Comparison of ENCODE assay signal across 13 cellular contexts in genomic region chr2:28340312-28341202, GRCh38. TPM values are rescaled to one million over a fixed set of nuclear protein-coding genes. Genes with fewer than 3 reads are reported as not detected.
DNase-seq lines count a peak whose midpoint lies in the region; ATAC-seq and TF ChIP-seq lines count a peak whose summit lies in the region.
"Had no signal": no experiment of that assay in that cellular context is flagged by ENCODE, and none has a peak within 500 bp of the region (broad histone marks: within the 10 kb centered on the region; RNA-seq: fewer than 3 reads in every experiment).

No MANE protein-coding gene starts in this region.

- CTCF ChIA-PET in SK-N-SH (lab: Yijun Ruan, JAX): interaction anchor here (0.7 to 1.9 kb wide), 7 partner anchors 9 to 65 kb away, joined by 3 to 9 read pairs (median 4); no protein-coding TSS in a partner anchor
- CTCF ChIA-PET in WTC11 (lab: Charles Lee): interaction anchor here (0.6 kb wide), 1 partner anchor 10 kb away, joined by 4 read pairs; no protein-coding TSS in a partner anchor

- peaks cover 13 to 38% of the 10 kb centered on the region in 2 experiments; a peak in 2 of 4 replicates for H3K4me1 ChIP-seq in SK-N-SH (ENCODE audit: control insufficient read depth in 1 of 2, insufficient read depth in 2 of 2, low read depth in 1 of 2, low read length in 1 of 2)
- peaks cover 41 to 67% (median 58%) of the 10 kb centered on the region in 4 donors for H3K4me1 ChIP-seq in stomach

- H3K4me3 ChIP-seq in SK-N-SH (ENCODE audit: low read depth in 2 of 2, low read length in 1 of 2): no peak overlapping the region
- H3K4me3 ChIP-seq in stomach: no peak overlapping the region
- H3K4me3 ChIP-seq: cardiac muscle cell had no signal

- no peak overlapping the region for H3K9ac ChIP-seq in SK-N-SH

- DNase-seq in SK-N-SH (peak; percentile 53), WTC11 (ENCODE audit: low spot score) (no peak), left colon (peak in 1 of 2 donors; percentile 25), stomach (peak; percentile 52), SHP77 (lab: John Stamatoyannopoulos, UW) (no peak)
- DNase-seq: activated CD4-positive, alpha-beta memory T cell treated with anti-CD3 and anti-CD28 coated beads, Interleukin-2, amount 10 ng/mL, durations not matched to agents 7 days and 5 days; activated gamma-delta T cell treated with Interleukin-2 at 50 U/mL for 16 hours had no signal

- intact Hi-C loops in left colon (cut with DNase I, micrococcal nuclease): no loop called here
- intact Hi-C loops in stomach (cut with DNase I; ENCODE audit: low total_unique reads): no loop called here

- H3K4me1 Mint-ChIP-seq in WTC11: peaks cover 26% of the 10 kb centered on the region

- H3K4me3 Mint-ChIP-seq in WTC11: no peak overlapping the region
- H3K4me3 Mint-ChIP-seq: activated CD4-positive, alpha-beta memory T cell treated with anti-CD3 and anti-CD28 coated beads, Interleukin-2, amount 10 ng/mL, durations not matched to agents 7 days and 5 days had no signal

- no peaks in the 10 kb centered on the region for H3K9me3 Mint-ChIP-seq in WTC11
- H3K9me3 Mint-ChIP-seq: activated CD4-positive, alpha-beta memory T cell treated with anti-CD3 and anti-CD28 coated beads, Interleukin-2, amount 10 ng/mL, durations not matched to agents 7 days and 5 days had no signal

- no peaks in the 10 kb centered on the region for H3K27me3 Mint-ChIP-seq in WTC11 (ENCODE audit: low read depth)
- H3K27me3 Mint-ChIP-seq: activated CD4-positive, alpha-beta memory T cell treated with anti-CD3 and anti-CD28 coated beads, Interleukin-2, amount 10 ng/mL, durations not matched to agents 7 days and 5 days had no signal

- no peaks in the 10 kb centered on the region for H4K20me1 ChIP-seq in SK-N-SH (ENCODE audit: insufficient read depth)

- TF ChIP-seq CTCF in SK-N-SH (IDR thresholded peaks at IDR 0.05): no peak
- TF ChIP-seq CTCF in WTC11 (IDR thresholded peaks at IDR 0.05): no peak
- no peak for TF ChIP-seq CTCF in stomach (IDR thresholded peaks at IDR 0.05)

- no peaks in the 10 kb centered on the region for H3K79me2 ChIP-seq in SK-N-SH (ENCODE audit: insufficient read depth)

- H3K27me3 ChIP-seq in SK-N-SH (ENCODE audit: insufficient read depth) (no peaks in the 10 kb centered on the region), stomach (no peaks in the 10 kb centered on the region)
- H3K27me3 ChIP-seq: cardiac muscle cell had no signal

- peaks cover 11% of the 10 kb centered on the region for H3F3A ChIP-seq in SK-N-SH (replicated peaks; ENCODE audit: insufficient read depth)

- ATAC-seq in SK-N-SH treated with all-trans-retinoic acid at 6 μM for 48 hours: no peak
- ATAC-seq in WTC11: peak; percentile 61
- peak; percentile 35 for ATAC-seq in left colon
- ATAC-seq in GM19351 (IDR thresholded peaks at IDR 0.05; ENCODE audit: unreplicated experiment): no peak
- ATAC-seq in HG03378 (IDR thresholded peaks at IDR 0.05; ENCODE audit: unreplicated experiment): no peak

- peak; percentile 47 for TF ChIP-seq RAD21 in SK-N-SH (IDR thresholded peaks at IDR 0.05; ENCODE audit: low read length)

- 84% methylated on average over 14 of the region's 15 CpGs for WGBS in SK-N-SH (ENCODE audit: low lambda C conversion rate)
- 47 to 61% (median 53%) methylated on average over 12 to 15 of the region's 15 CpGs for WGBS in stomach, 5 donors

- TF ChIP-seq EP300 in SK-N-SH (IDR thresholded peaks at IDR 0.05; ENCODE audit: borderline replicate concordance in 1 of 2, low read depth in 1 of 2, low read length in 1 of 2) (no peak), stomach (IDR thresholded peaks at IDR 0.05) (no peak)

- H3K27ac Mint-ChIP-seq in WTC11: no peak overlapping the region
- H3K27ac Mint-ChIP-seq: activated CD4-positive, alpha-beta memory T cell treated with anti-CD3 and anti-CD28 coated beads, Interleukin-2, amount 10 ng/mL, durations not matched to agents 7 days and 5 days had no signal

- H3K36me3 Mint-ChIP-seq in WTC11: no peaks in the 10 kb centered on the region

- no peak for TF ChIP-seq POLR2A in stomach (IDR thresholded peaks at IDR 0.05)

- H2AFZ ChIP-seq in SK-N-SH (ENCODE audit: low read depth): no peak overlapping the region

- H3K9me3 ChIP-seq in SK-N-SH: no peaks in the 10 kb centered on the region
- H3K9me3 ChIP-seq in stomach: no peaks in the 10 kb centered on the region

- no peak overlapping the region for H3K27ac ChIP-seq in SK-N-SH (ENCODE audit: low read depth in 2 of 2, low read length in 1 of 2)
- H3K27ac ChIP-seq in stomach: peak overlapping the region; percentile 16 to 82 (median 79)
- H3K27ac ChIP-seq: 22Rv1, cardiac muscle cell, epithelial cell of prostate had no signal

- POLR2A ChIA-PET in SK-N-SH (lab: Yijun Ruan, JAX): interaction anchor here (1.1 to 2.1 kb wide), 2 partner anchors 13 to 15 kb away, joined by 3 to 5 read pairs; no protein-coding TSS in a partner anchor
- POLR2A ChIA-PET in WTC11 (lab: Charles Lee): no interaction called here

- H3K36me3 ChIP-seq in SK-N-SH (replicated peaks in 1 of 2; ENCODE audit: control insufficient read depth in 1 of 2, insufficient read depth in 2 of 2, low read length in 1 of 2) (no peaks in the 10 kb centered on the region), stomach (no peaks in the 10 kb centered on the region)
- H3K36me3 ChIP-seq: cardiac muscle cell had no signal

- no peak overlapping the region for H3K4me2 ChIP-seq in SK-N-SH

- no peaks in the 10 kb centered on the region for H3K9me2 ChIP-seq in SK-N-SH

TF ChIP-seq in SK-N-SH, 30 proteins besides CTCF, POLR2A, EP300 and RAD21 (continues in another document):
- TF ChIP-seq JUND (IDR thresholded peaks at IDR 0.05) (no peak), FOSL2 (IDR thresholded peaks at IDR 0.05; ENCODE audit: borderline replicate concordance, low read depth) (no peak), MXI1 (IDR thresholded peaks at IDR 0.05; ENCODE audit: low read depth, low read length) (no peak), SIN3A (IDR thresholded peaks at IDR 0.05; ENCODE audit: borderline replicate concordance, low read depth, low read length) (no peak), NRF1 (IDR thresholded peaks at IDR 0.05; ENCODE audit: low read depth, low read length) (no peak), ELF1 (IDR thresholded peaks at IDR 0.05) (no peak)

TF ChIP-seq in SK-N-SH treated with all-trans-retinoic acid at 6 μM for 48 hours, 23 proteins besides CTCF, POLR2A, EP300 and RAD21:
- TF ChIP-seq TOX (CRISPR knock-in tag; IDR thresholded peaks at IDR 0.05; ENCODE audit: borderline replicate concordance) (no peak), BACH2 (CRISPR knock-in tag; IDR thresholded peaks at IDR 0.05; ENCODE audit: borderline replicate concordance) (no peak), SNAI2 (CRISPR knock-in tag; IDR thresholded peaks at IDR 0.05) (no peak), OSR1 (CRISPR knock-in tag; IDR thresholded peaks at IDR 0.05) (no peak)

TF ChIP-seq in WTC11, 78 proteins besides CTCF, POLR2A, EP300 and RAD21:
- TF ChIP-seq ZBTB43 (CRISPR knock-in tag; IDR thresholded peaks at IDR 0.05) (no peak), JAZF1 (CRISPR knock-in tag; IDR thresholded peaks at IDR 0.05) (no peak), ATF6 (CRISPR knock-in tag; IDR thresholded peaks at IDR 0.05) (no peak), NR2C2 (CRISPR knock-in tag; IDR thresholded peaks at IDR 0.05) (no peak)

RNA-seq across cellular contexts. Expression of gene FOSL2, which starts 52.1 kb away (rescaled TPM):
- polyA plus RNA-seq in SK-N-SH (2012; rRNA removed) (30.1 and 41.7 TPM in 2 replicates), stomach (10 to 100 TPM; 24.4 to 40.8 (median 27.6) TPM)
- 20.1 and 23.0 TPM in 2 replicates for polyA plus RNA-seq in SK-N-SH (2012; cell fraction: cytosol; rRNA removed)
- polyA plus RNA-seq in SK-N-SH (2012; cell fraction: nucleus; rRNA removed): 50.5 and 72.9 TPM in 2 replicates
- total RNA-seq in WTC11 (2021) (3.9 to 4.5 TPM (median 4.0 TPM) in 3 replicates), left colon (100 to 1,000 TPM; 142 to 197 TPM), stomach (100 to 1,000 TPM in 3 of 5 donors, 10 to 100 TPM in 2; 50.1 to 227 (median 113) TPM)

Comparison
In these comparisons a context has a peak if more than half of its experiments do, and no peak if none do; other contexts are left out.
1. DNase-seq: peak in SK-N-SH (single experiment) and stomach (single experiment); none in WTC11 (single experiment) and SHP77 (0 of 2).
2. H3K27ac ChIP-seq: peak in stomach (5 of 5); none in SK-N-SH (0 of 2).
3. ATAC-seq: peak in WTC11 (single experiment) and left colon (single experiment); none in SK-N-SH treated with all-trans-retinoic acid at 6 μM for 48 hours (single experiment), GM19351 (single experiment) and HG03378 (single experiment).